In the genomic region with DNA sequence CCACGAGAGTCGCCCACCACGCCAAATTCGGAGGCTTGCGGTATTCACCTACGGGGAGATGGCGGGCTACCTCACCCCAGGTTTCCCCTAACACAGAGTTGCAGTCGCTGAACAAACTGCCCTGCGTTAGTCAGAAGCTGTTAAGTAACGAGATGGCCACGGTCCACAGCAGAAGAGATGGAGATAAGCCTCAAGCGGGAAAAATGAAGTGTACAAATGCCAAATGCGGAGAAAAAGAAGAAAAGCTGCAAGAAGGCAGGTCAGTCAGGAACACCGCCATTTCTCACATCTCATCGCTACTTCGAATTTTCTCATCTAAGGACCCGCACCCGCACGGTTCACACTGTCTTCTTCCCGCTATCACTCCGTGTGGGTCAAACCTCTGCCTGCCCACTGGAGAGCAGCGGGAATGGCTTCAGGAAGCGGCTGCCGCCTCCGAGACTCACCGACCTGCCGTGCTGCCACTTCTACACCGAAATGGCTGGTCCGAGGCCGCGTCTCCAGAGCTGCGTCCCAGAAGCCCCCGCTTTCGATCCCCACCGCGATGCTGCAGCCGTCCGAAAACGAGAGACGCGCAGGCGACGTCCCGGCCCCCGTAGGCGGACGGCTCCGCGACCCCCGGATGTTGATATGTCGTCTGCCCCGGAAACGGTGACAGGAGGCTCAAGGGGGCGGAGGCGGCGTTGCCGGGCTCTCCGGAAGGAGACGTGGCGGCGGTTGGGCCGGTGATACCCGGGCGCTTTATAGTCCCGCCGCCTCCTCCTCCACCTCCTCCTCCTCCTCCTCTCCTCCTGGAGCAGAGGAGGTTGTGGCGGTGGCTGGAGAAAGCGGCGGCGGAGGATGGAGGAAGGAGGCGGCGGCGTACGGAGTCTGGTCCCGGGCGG, we compare ENCODE assay signal across 1 cellular context.
A peak's percentile ranks its signal among the peaks of the same experiment; 100 is the strongest.
TF ChIP-seq lines count a peak whose summit lies in the region.

A gene with protein sequence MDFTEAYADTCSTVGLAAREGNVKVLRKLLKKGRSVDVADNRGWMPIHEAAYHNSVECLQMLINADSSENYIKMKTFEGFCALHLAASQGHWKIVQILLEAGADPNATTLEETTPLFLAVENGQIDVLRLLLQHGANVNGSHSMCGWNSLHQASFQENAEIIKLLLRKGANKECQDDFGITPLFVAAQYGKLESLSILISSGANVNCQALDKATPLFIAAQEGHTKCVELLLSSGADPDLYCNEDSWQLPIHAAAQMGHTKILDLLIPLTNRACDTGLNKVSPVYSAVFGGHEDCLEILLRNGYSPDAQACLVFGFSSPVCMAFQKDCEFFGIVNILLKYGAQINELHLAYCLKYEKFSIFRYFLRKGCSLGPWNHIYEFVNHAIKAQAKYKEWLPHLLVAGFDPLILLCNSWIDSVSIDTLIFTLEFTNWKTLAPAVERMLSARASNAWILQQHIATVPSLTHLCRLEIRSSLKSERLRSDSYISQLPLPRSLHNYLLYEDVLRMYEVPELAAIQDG (minus strand): TSS at position 583 of the 884 bp plus-strand sequence. CDS start 21,381 bp downstream, outside the sequence.
A gene with protein sequence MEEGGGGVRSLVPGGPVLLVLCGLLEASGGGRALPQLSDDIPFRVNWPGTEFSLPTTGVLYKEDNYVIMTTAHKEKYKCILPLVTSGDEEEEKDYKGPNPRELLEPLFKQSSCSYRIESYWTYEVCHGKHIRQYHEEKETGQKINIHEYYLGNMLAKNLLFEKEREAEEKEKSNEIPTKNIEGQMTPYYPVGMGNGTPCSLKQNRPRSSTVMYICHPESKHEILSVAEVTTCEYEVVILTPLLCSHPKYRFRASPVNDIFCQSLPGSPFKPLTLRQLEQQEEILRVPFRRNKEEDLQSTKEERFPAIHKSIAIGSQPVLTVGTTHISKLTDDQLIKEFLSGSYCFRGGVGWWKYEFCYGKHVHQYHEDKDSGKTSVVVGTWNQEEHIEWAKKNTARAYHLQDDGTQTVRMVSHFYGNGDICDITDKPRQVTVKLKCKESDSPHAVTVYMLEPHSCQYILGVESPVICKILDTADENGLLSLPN (plus strand): TSS at position 674 of the 884 bp plus-strand sequence. CDS start 167 bp downstream, at position 841.

TF ChIP-seq in WTC11, 78 proteins besides CTCF, POLR2A, EP300 and RAD21 (continued from another document and continues in another):
- TF ChIP-seq, protein P1, sequence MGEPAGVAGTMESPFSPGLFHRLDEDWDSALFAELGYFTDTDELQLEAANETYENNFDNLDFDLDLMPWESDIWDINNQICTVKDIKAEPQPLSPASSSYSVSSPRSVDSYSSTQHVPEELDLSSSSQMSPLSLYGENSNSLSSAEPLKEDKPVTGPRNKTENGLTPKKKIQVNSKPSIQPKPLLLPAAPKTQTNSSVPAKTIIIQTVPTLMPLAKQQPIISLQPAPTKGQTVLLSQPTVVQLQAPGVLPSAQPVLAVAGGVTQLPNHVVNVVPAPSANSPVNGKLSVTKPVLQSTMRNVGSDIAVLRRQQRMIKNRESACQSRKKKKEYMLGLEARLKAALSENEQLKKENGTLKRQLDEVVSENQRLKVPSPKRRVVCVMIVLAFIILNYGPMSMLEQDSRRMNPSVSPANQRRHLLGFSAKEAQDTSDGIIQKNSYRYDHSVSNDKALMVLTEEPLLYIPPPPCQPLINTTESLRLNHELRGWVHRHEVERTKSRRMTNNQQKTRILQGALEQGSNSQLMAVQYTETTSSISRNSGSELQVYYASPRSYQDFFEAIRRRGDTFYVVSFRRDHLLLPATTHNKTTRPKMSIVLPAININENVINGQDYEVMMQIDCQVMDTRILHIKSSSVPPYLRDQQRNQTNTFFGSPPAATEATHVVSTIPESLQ (CRISPR knock-in tag; IDR thresholded peaks at IDR 0.05) = no peak
- TF ChIP-seq, protein P2, sequence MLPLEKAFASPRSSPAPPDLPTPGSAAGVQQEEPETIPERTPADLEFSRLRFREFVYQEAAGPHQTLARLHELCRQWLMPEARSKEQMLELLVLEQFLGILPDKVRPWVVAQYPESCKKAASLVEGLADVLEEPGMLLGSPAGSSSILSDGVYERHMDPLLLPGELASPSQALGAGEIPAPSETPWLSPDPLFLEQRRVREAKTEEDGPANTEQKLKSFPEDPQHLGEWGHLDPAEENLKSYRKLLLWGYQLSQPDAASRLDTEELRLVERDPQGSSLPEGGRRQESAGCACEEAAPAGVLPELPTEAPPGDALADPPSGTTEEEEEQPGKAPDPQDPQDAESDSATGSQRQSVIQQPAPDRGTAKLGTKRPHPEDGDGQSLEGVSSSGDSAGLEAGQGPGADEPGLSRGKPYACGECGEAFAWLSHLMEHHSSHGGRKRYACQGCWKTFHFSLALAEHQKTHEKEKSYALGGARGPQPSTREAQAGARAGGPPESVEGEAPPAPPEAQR (CRISPR knock-in tag; IDR thresholded peaks at IDR 0.05) = no peak
- TF ChIP-seq, protein P3, sequence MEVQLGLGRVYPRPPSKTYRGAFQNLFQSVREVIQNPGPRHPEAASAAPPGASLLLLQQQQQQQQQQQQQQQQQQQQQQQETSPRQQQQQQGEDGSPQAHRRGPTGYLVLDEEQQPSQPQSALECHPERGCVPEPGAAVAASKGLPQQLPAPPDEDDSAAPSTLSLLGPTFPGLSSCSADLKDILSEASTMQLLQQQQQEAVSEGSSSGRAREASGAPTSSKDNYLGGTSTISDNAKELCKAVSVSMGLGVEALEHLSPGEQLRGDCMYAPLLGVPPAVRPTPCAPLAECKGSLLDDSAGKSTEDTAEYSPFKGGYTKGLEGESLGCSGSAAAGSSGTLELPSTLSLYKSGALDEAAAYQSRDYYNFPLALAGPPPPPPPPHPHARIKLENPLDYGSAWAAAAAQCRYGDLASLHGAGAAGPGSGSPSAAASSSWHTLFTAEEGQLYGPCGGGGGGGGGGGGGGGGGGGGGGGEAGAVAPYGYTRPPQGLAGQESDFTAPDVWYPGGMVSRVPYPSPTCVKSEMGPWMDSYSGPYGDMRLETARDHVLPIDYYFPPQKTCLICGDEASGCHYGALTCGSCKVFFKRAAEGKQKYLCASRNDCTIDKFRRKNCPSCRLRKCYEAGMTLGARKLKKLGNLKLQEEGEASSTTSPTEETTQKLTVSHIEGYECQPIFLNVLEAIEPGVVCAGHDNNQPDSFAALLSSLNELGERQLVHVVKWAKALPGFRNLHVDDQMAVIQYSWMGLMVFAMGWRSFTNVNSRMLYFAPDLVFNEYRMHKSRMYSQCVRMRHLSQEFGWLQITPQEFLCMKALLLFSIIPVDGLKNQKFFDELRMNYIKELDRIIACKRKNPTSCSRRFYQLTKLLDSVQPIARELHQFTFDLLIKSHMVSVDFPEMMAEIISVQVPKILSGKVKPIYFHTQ (CRISPR knock-in tag; IDR thresholded peaks at IDR 0.05) = no peak
- no peak for TF ChIP-seq ZNF423 (CRISPR knock-in tag; IDR thresholded peaks at IDR 0.05)
- TF ChIP-seq NR3C1 (CRISPR knock-in tag; conservative IDR thresholded peaks at IDR 0.05; ENCODE audit: low read depth) = no peak
- TF ChIP-seq ZNF138 (CRISPR knock-in tag; conservative IDR thresholded peaks at IDR 0.05) = no peak
- TF ChIP-seq, protein P4, sequence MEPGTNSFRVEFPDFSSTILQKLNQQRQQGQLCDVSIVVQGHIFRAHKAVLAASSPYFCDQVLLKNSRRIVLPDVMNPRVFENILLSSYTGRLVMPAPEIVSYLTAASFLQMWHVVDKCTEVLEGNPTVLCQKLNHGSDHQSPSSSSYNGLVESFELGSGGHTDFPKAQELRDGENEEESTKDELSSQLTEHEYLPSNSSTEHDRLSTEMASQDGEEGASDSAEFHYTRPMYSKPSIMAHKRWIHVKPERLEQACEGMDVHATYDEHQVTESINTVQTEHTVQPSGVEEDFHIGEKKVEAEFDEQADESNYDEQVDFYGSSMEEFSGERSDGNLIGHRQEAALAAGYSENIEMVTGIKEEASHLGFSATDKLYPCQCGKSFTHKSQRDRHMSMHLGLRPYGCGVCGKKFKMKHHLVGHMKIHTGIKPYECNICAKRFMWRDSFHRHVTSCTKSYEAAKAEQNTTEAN (CRISPR knock-in tag; IDR thresholded peaks at IDR 0.05) = no peak
- TF ChIP-seq, protein P5, sequence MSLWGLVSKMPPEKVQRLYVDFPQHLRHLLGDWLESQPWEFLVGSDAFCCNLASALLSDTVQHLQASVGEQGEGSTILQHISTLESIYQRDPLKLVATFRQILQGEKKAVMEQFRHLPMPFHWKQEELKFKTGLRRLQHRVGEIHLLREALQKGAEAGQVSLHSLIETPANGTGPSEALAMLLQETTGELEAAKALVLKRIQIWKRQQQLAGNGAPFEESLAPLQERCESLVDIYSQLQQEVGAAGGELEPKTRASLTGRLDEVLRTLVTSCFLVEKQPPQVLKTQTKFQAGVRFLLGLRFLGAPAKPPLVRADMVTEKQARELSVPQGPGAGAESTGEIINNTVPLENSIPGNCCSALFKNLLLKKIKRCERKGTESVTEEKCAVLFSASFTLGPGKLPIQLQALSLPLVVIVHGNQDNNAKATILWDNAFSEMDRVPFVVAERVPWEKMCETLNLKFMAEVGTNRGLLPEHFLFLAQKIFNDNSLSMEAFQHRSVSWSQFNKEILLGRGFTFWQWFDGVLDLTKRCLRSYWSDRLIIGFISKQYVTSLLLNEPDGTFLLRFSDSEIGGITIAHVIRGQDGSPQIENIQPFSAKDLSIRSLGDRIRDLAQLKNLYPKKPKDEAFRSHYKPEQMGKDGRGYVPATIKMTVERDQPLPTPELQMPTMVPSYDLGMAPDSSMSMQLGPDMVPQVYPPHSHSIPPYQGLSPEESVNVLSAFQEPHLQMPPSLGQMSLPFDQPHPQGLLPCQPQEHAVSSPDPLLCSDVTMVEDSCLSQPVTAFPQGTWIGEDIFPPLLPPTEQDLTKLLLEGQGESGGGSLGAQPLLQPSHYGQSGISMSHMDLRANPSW (CRISPR knock-in tag; conservative IDR thresholded peaks at IDR 0.05; ENCODE audit: low read depth) = no peak
- no peak for TF ChIP-seq PRRX2 (CRISPR knock-in tag; IDR thresholded peaks at IDR 0.05)
- TF ChIP-seq NFYB (CRISPR knock-in tag; conservative IDR thresholded peaks at IDR 0.05; ENCODE audit: low read depth) = no peak
- TF ChIP-seq RORB (CRISPR knock-in tag; IDR thresholded peaks at IDR 0.05) = no peak
- TF ChIP-seq ZNF396 (CRISPR knock-in tag; IDR thresholded peaks at IDR 0.05; ENCODE audit: borderline replicate concordance) = no peak
- TF ChIP-seq OVOL2 (CRISPR knock-in tag; IDR thresholded peaks at IDR 0.05; ENCODE audit: borderline replicate concordance) = no peak
- TF ChIP-seq, protein P6, sequence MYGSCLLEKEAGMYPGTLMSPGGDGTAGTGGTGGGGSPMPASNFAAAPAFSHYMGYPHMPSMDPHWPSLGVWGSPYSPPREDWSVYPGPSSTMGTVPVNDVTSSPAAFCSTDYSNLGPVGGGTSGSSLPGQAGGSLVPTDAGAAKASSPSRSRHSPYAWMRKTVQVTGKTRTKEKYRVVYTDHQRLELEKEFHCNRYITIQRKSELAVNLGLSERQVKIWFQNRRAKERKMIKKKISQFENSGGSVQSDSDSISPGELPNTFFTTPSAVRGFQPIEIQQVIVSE (CRISPR knock-in tag; IDR thresholded peaks at IDR 0.05; ENCODE audit: borderline replicate concordance) = no peak
- TF ChIP-seq, protein P7, sequence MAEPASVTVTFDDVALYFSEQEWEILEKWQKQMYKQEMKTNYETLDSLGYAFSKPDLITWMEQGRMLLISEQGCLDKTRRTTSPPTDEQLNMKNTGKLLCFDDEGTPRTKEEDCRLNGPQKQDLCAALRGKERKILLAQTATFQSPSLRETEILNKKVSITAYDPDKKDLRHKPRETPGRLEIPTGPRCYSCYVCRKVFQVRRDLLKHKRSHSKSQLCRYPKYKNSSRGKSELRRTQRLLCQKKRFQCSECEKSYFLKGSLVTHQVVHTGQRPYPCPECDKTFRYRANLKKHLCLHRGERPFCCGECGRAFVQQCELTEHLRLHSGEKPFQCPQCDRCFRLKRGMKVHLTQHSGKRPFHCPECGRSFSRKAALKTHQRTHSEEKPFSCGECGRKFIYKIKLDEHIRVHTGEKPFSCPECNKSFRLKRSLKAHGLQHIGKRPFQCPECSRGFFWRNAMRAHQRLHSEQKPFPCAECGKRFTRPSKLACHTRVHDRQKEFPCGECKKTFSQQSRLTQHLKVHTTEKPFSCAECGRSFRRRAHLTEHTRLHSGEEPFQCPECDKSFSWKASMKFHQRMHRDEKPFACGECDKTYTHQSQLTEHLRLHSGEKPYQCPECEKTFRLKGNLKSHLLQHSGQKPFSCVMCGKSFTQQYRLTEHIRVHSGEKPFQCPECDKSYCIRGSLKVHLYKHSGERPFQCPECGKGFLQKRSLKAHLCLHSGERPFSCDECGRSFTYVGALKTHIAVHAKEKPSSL (CRISPR knock-in tag; conservative IDR thresholded peaks at IDR 0.05) = no peak
- TF ChIP-seq ETV6 (CRISPR knock-in tag; IDR thresholded peaks at IDR 0.05) = peak; percentile 94
- TF ChIP-seq EMX1 (CRISPR knock-in tag; IDR thresholded peaks at IDR 0.05) = no peak
- TF ChIP-seq NR1H2 (CRISPR knock-in tag; IDR thresholded peaks at IDR 0.05) = no peak
- TF ChIP-seq SOX15 (CRISPR knock-in tag; IDR thresholded peaks at IDR 0.05) = no peak
- TF ChIP-seq, protein P8, sequence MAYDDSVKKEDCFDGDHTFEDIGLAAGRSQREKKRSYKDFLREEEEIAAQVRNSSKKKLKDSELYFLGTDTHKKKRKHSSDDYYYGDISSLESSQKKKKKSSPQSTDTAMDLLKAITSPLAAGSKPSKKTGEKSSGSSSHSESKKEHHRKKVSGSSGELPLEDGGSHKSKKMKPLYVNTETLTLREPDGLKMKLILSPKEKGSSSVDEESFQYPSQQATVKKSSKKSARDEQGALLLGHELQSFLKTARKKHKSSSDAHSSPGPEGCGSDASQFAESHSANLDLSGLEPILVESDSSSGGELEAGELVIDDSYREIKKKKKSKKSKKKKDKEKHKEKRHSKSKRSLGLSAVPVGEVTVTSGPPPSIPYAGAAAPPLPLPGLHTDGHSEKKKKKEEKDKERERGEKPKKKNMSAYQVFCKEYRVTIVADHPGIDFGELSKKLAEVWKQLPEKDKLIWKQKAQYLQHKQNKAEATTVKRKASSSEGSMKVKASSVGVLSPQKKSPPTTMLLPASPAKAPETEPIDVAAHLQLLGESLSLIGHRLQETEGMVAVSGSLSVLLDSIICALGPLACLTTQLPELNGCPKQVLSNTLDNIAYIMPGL (CRISPR knock-in tag; IDR thresholded peaks at IDR 0.05) = peak; percentile 97
- TF ChIP-seq, protein P9, sequence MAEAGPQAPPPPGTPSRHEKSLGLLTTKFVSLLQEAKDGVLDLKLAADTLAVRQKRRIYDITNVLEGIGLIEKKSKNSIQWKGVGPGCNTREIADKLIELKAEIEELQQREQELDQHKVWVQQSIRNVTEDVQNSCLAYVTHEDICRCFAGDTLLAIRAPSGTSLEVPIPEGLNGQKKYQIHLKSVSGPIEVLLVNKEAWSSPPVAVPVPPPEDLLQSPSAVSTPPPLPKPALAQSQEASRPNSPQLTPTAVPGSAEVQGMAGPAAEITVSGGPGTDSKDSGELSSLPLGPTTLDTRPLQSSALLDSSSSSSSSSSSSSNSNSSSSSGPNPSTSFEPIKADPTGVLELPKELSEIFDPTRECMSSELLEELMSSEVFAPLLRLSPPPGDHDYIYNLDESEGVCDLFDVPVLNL (CRISPR knock-in tag; IDR thresholded peaks at IDR 0.05; ENCODE audit: borderline replicate concordance, low read depth) = no peak
- TF ChIP-seq SMAD3 (CRISPR knock-in tag; IDR thresholded peaks at IDR 0.05; ENCODE audit: borderline replicate concordance) = 0 out of 2 replicates have a peak, but pooled peaks have one; percentile 38
- no peak for TF ChIP-seq GTF2I (CRISPR knock-in tag; conservative IDR thresholded peaks at IDR 0.05)
- 0 out of 2 replicates have a peak, but pooled peaks have one; percentile 45 for TF ChIP-seq CBFB (CRISPR knock-in tag; IDR thresholded peaks at IDR 0.05; ENCODE audit: low read depth)
